In genomic region chr10:44197646-44198045, GRCh38 we compare ENCODE assay signal across 25 cellular contexts.
"Had no signal": no experiment of that assay in that cellular context is flagged by ENCODE, and none has a peak within 500 bp of the region (broad histone marks: within the 10 kb centered on the region; RNA-seq: fewer than 3 reads in every experiment).

No MANE protein-coding gene starts in this region.

- DNase-seq: dermis blood vessel endothelial cell; effector memory CD4-positive, alpha-beta T cell; esophagus squamous epithelium; foreskin melanocyte; glutamatergic neuron; kidney; left ventricle myocardium superior; lower lobe of right lung; natural killer cell; retina; right lobe of liver; small intestine; stimulated activated CD4-positive, alpha-beta T cell treated with anti-CD3 and anti-CD28 coated beads, Interleukin-12 subunit alpha, Interleukin-12 subunit beta, amount 100 ng/mL, for 4 hours; stimulated activated CD4-positive, alpha-beta T cell treated with anti-CD3 and anti-CD28 coated beads, Interleukin-1b, Interleukin-23, amount 100 ng/mL, for 48 hours; stimulated activated CD4-positive, alpha-beta T cell treated with anti-CD3 and anti-CD28 coated beads, Interleukin-4, amount 100 ng/mL, for 1 hour; stimulated activated CD8-positive, alpha-beta memory T cell treated with anti-CD3 and anti-CD28 coated beads, Interleukin-4, amount 100 ng/mL, for 48 hours; stimulated activated naive CD4-positive, alpha-beta T cell; stimulated activated naive CD8-positive, alpha-beta T cell treated with anti-CD3 and anti-CD28 coated beads, Interleukin-15, amount 100 ng/mL, for 72 hours; thyroid gland; trophoblast cell had no signal

- H3K36me3 Mint-ChIP-seq: natural killer cell had no signal

- H3K27ac ChIP-seq: cardiac muscle cell, lower lobe of right lung, neutrophil, right lobe of liver, thyroid gland had no signal

- H3K9me3 ChIP-seq: esophagus squamous epithelium, lower lobe of right lung, neutrophil, right lobe of liver, thyroid gland had no signal

- H3K27ac Mint-ChIP-seq: natural killer cell had no signal

- H3K36me3 ChIP-seq: cardiac muscle cell, esophagus squamous epithelium, lower lobe of right lung, neutrophil, right lobe of liver, thyroid gland had no signal

- H3K27me3 ChIP-seq: cardiac muscle cell, esophagus squamous epithelium, neutrophil, right lobe of liver, thyroid gland had no signal

- H3K4me3 Mint-ChIP-seq: central memory CD8-positive, alpha-beta T cell; natural killer cell; neural crest cell; stimulated activated naive CD8-positive, alpha-beta T cell treated with anti-CD3 and anti-CD28 coated beads, Interleukin-15, amount 100 ng/mL, for 72 hours had no signal

- H3K4me1 Mint-ChIP-seq: central memory CD8-positive, alpha-beta T cell; natural killer cell; stimulated activated naive CD8-positive, alpha-beta T cell treated with anti-CD3 and anti-CD28 coated beads, Interleukin-15, amount 100 ng/mL, for 72 hours had no signal

- H3K9me3 Mint-ChIP-seq: central memory CD8-positive, alpha-beta T cell; natural killer cell had no signal

- H3K4me3 ChIP-seq: cardiac muscle cell, coronary artery, esophagus squamous epithelium, lower lobe of right lung, right lobe of liver, thyroid gland had no signal

- ATAC-seq: lower lobe of right lung; natural killer cell; right lobe of liver; stimulated activated naive CD8-positive, alpha-beta T cell treated with anti-CD3 and anti-CD28 coated beads, Interleukin-15, amount 100 ng/mL, for 72 hours had no signal
